In the genomic region with DNA sequence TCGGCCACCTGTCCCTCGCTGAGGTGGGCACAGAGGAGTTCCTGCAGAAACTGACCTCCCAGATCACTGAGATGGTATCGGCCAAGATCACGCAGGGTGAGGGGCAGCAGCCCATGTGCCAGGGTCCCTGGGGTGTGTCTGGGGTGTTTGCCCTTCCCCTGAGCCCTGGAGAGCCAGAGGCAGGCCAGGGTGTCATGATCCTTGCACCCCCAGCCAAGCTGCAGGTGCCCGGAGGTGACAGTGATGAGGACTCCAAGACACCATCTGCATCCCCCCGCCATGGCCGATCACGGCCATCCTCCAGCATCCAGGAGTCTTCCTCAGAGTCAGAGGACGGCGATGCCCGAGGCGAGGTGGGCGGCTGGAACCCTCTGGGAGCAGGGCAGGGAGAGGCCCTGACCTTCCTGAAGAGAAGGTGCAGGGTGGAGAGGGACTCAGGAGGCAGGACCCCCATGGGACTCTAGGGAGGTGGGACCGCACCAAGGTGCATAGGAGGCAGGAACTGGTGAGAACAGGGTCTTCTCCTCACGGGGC, we compare ENCODE assay signal across 23 cellular contexts.
DNase-seq lines count a peak whose midpoint lies in the region; ATAC-seq and TF ChIP-seq lines count a peak whose summit lies in the region.
"Had no signal": no experiment of that assay in that cellular context is flagged by ENCODE, and none has a peak within 500 bp of the region (broad histone marks: within the 10 kb centered on the region; RNA-seq: fewer than 3 reads in every experiment).

No MANE protein-coding gene starts in this region.

- DNase-seq in activated naive CD4-positive, alpha-beta T cell treated with anti-CD3 and anti-CD28 coated beads for 36 hours = peak; percentile 1
- no peak for DNase-seq in activated naive CD4-positive, alpha-beta T cell treated with Interleukin-2 at 50 U/mL for 16 hours
- DNase-seq in cardiac septum (ENCODE audit: low spot score) = peak; percentile 65
- peak; percentile 6 for DNase-seq in omental fat pad (ENCODE audit: low spot score)
- DNase-seq in upper lobe of left lung = peak; percentile 18 to 68
- no peak for DNase-seq in COLO668 (lab: John Stamatoyannopoulos, UW; ENCODE audit: unreplicated experiment)
- no peak for DNase-seq in stimulated activated CD4-positive, alpha-beta T cell treated with anti-CD3 and anti-CD28 coated beads, Interleukin-12 subunit alpha, Interleukin-12 subunit beta, amount 100 ng/mL, for 4 hours
- DNase-seq in RPMI8226 = no peak
- DNase-seq: cerebellar nuclear complex; effector CD8-positive, alpha-beta T cell; KBM-7; mesenchymal stem cell; NCI-H1436; NCI-H524; NK-92 treated with Interleukin-12 subunit alpha and Interleukin-12 subunit beta, amount 100 ng/mL, for 24 hours; stimulated activated CD4-positive, alpha-beta T cell treated with anti-CD3 and anti-CD28 coated beads, Interleukin-2, amount 100 ng/mL, for 24 hours had no signal

- peaks cover 1% of the 10 kb centered on the region for H3K36me3 Mint-ChIP-seq in activated naive CD4-positive, alpha-beta T cell treated with anti-CD3 and anti-CD28 coated beads for 36 hours (ENCODE audit: low read depth)
- H3K36me3 Mint-ChIP-seq: stimulated activated effector memory CD8-positive, alpha-beta T cell treated with anti-CD3 and anti-CD28 coated beads, Interleukin-12 subunit alpha, Interleukin-12 subunit beta, amount 100 ng/mL, for 72 hours had no signal

- no peak overlapping the region for H3K27ac Mint-ChIP-seq in activated naive CD4-positive, alpha-beta T cell treated with anti-CD3 and anti-CD28 coated beads for 36 hours
- H3K27ac Mint-ChIP-seq: stimulated activated effector memory CD8-positive, alpha-beta T cell treated with anti-CD3 and anti-CD28 coated beads, Interleukin-12 subunit alpha, Interleukin-12 subunit beta, amount 100 ng/mL, for 72 hours had no signal

- H3K9me3 Mint-ChIP-seq in activated naive CD4-positive, alpha-beta T cell treated with anti-CD3 and anti-CD28 coated beads for 36 hours = no peaks in the 10 kb centered on the region
- H3K9me3 Mint-ChIP-seq: stimulated activated effector memory CD8-positive, alpha-beta T cell treated with anti-CD3 and anti-CD28 coated beads, Interleukin-12 subunit alpha, Interleukin-12 subunit beta, amount 100 ng/mL, for 72 hours had no signal

- TF ChIP-seq POLR2A in upper lobe of left lung (IDR thresholded peaks at IDR 0.05) = no peak

- no peaks in the 10 kb centered on the region for H3K9me3 ChIP-seq in upper lobe of left lung
- H3K9me3 ChIP-seq: A549, ascending aorta had no signal

- CTCF ChIA-PET in activated naive CD4-positive, alpha-beta T cell treated with anti-CD3 and anti-CD28 coated beads for 36 hours (lab: Charles Lee) = no interaction called here

- no peaks in the 10 kb centered on the region for H3K27me3 Mint-ChIP-seq in activated naive CD4-positive, alpha-beta T cell treated with anti-CD3 and anti-CD28 coated beads for 36 hours (ENCODE audit: low read depth)

- no peak for TF ChIP-seq EP300 in upper lobe of left lung (IDR thresholded peaks at IDR 0.05)

- no peaks in the 10 kb centered on the region for H3K4me1 Mint-ChIP-seq in activated naive CD4-positive, alpha-beta T cell treated with anti-CD3 and anti-CD28 coated beads for 36 hours (ENCODE audit: low read depth)
- H3K4me1 Mint-ChIP-seq: stimulated activated effector memory CD8-positive, alpha-beta T cell treated with anti-CD3 and anti-CD28 coated beads, Interleukin-12 subunit alpha, Interleukin-12 subunit beta, amount 100 ng/mL, for 72 hours had no signal

- H3K27ac ChIP-seq in upper lobe of left lung = no peak overlapping the region
- H3K27ac ChIP-seq: A549, ascending aorta, parathyroid adenoma, SJSA1 had no signal

- no peak overlapping the region for H3K4me3 ChIP-seq in upper lobe of left lung
- H3K4me3 ChIP-seq: A549, ascending aorta, SJSA1 had no signal

- no peak for TF ChIP-seq CTCF in omental fat pad (IDR thresholded peaks at IDR 0.05)
- TF ChIP-seq CTCF in upper lobe of left lung (IDR thresholded peaks at IDR 0.05) = no peak

- no peak for ATAC-seq in omental fat pad (ENCODE audit: low FRiP score)
- no peak for ATAC-seq in upper lobe of left lung (ENCODE audit: low FRiP score in 2 of 2)
- ATAC-seq: esophagus mucosa; HCT116; stimulated activated effector memory CD8-positive, alpha-beta T cell treated with anti-CD3 and anti-CD28 coated beads, Interleukin-12 subunit alpha, Interleukin-12 subunit beta, amount 100 ng/mL, for 72 hours had no signal

- WGBS in upper lobe of left lung, 2 donors = 88 to 91% methylated on average over 2 to 15 of the region's 15 CpGs

- no peak overlapping the region for H3K4me3 Mint-ChIP-seq in activated naive CD4-positive, alpha-beta T cell treated with anti-CD3 and anti-CD28 coated beads for 36 hours
- H3K4me3 Mint-ChIP-seq: stimulated activated effector memory CD8-positive, alpha-beta T cell treated with anti-CD3 and anti-CD28 coated beads, Interleukin-12 subunit alpha, Interleukin-12 subunit beta, amount 100 ng/mL, for 72 hours had no signal

- H3K4me1 ChIP-seq in upper lobe of left lung = no peaks in the 10 kb centered on the region
- H3K4me1 ChIP-seq: A549, ascending aorta, parathyroid adenoma, SJSA1 had no signal

- intact Hi-C loops in activated naive CD4-positive, alpha-beta T cell treated with anti-CD3 and anti-CD28 coated beads for 36 hours (cut with micrococcal nuclease) = no loop called here
- intact Hi-C loops in cardiac septum (cut with DNase I) = no loop called here

- H3K27me3 ChIP-seq in upper lobe of left lung = no peaks in the 10 kb centered on the region
- H3K27me3 ChIP-seq: ascending aorta, SJSA1 had no signal

- peaks cover 0 to 74% (median 38%) of the 10 kb centered on the region in 4 donors for H3K36me3 ChIP-seq in upper lobe of left lung
- H3K36me3 ChIP-seq: ascending aorta, SJSA1 had no signal

Comparison
In these comparisons a context has a peak if more than half of its experiments do, and no peak if none do; other contexts are left out.
1. DNase-seq: peak in activated naive CD4-positive, alpha-beta T cell treated with anti-CD3 and anti-CD28 coated beads for 36 hours (single experiment), cardiac septum (single experiment), omental fat pad (single experiment) and upper lobe of left lung (2 of 2); none in activated naive CD4-positive, alpha-beta T cell treated with Interleukin-2 at 50 U/mL for 16 hours (single experiment), COLO668 (single experiment), stimulated activated CD4-positive, alpha-beta T cell treated with anti-CD3 and anti-CD28 coated beads, Interleukin-12 subunit alpha, Interleukin-12 subunit beta, amount 100 ng/mL, for 4 hours (single experiment) and RPMI8226 (single experiment).